ENCODE assay signal across 1 cellular context in the genomic region with DNA sequence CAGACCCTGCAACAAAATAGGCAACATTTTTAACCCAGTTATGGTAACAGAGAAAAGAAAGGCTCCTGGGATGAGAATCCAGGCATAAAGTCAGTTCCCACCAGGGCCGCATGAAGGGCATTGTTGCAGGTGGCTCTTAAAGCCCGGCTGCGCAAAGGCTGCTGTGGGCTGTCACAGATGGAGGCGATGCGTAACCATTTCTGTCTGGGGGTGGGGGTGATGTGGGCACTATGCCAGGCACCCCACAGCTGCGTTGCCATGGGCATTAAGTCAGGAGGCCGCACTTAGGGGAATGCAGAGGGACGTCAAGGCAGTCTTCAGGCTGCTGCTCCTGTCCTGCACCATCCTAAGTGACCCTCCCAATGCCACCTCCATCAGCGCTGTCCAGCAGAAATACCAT.
A peak's percentile ranks its signal among the peaks of the same experiment; 100 is the strongest.
TF ChIP-seq lines count a peak whose summit lies in the region.

No MANE protein-coding gene starts in this region.

TF ChIP-seq in HepG2, 621 proteins besides CTCF, POLR2A, EP300 and RAD21 (continued from another document):
- TF ChIP-seq, protein P1, sequence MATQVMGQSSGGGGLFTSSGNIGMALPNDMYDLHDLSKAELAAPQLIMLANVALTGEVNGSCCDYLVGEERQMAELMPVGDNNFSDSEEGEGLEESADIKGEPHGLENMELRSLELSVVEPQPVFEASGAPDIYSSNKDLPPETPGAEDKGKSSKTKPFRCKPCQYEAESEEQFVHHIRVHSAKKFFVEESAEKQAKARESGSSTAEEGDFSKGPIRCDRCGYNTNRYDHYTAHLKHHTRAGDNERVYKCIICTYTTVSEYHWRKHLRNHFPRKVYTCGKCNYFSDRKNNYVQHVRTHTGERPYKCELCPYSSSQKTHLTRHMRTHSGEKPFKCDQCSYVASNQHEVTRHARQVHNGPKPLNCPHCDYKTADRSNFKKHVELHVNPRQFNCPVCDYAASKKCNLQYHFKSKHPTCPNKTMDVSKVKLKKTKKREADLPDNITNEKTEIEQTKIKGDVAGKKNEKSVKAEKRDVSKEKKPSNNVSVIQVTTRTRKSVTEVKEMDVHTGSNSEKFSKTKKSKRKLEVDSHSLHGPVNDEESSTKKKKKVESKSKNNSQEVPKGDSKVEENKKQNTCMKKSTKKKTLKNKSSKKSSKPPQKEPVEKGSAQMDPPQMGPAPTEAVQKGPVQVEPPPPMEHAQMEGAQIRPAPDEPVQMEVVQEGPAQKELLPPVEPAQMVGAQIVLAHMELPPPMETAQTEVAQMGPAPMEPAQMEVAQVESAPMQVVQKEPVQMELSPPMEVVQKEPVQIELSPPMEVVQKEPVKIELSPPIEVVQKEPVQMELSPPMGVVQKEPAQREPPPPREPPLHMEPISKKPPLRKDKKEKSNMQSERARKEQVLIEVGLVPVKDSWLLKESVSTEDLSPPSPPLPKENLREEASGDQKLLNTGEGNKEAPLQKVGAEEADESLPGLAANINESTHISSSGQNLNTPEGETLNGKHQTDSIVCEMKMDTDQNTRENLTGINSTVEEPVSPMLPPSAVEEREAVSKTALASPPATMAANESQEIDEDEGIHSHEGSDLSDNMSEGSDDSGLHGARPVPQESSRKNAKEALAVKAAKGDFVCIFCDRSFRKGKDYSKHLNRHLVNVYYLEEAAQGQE (IDR thresholded peaks at IDR 0.05; ENCODE audit: borderline replicate concordance in 1 of 2, low read depth in 1 of 2, low read length in 2 of 2) = peak in 1 of 2 experiments; percentile 28; a peak in 1 of 4 replicates
- TF ChIP-seq ZNF883 (CRISPR knock-in tag; IDR thresholded peaks at IDR 0.05; ENCODE audit: not compliant biosample characterization) = no peak
- no peak for TF ChIP-seq HDAC6 (IDR thresholded peaks at IDR 0.05; ENCODE audit: low read depth, low read length)
- no peak for TF ChIP-seq TARDBP (CRISPR knock-in tag; IDR thresholded peaks at IDR 0.05)
- TF ChIP-seq, protein P2, sequence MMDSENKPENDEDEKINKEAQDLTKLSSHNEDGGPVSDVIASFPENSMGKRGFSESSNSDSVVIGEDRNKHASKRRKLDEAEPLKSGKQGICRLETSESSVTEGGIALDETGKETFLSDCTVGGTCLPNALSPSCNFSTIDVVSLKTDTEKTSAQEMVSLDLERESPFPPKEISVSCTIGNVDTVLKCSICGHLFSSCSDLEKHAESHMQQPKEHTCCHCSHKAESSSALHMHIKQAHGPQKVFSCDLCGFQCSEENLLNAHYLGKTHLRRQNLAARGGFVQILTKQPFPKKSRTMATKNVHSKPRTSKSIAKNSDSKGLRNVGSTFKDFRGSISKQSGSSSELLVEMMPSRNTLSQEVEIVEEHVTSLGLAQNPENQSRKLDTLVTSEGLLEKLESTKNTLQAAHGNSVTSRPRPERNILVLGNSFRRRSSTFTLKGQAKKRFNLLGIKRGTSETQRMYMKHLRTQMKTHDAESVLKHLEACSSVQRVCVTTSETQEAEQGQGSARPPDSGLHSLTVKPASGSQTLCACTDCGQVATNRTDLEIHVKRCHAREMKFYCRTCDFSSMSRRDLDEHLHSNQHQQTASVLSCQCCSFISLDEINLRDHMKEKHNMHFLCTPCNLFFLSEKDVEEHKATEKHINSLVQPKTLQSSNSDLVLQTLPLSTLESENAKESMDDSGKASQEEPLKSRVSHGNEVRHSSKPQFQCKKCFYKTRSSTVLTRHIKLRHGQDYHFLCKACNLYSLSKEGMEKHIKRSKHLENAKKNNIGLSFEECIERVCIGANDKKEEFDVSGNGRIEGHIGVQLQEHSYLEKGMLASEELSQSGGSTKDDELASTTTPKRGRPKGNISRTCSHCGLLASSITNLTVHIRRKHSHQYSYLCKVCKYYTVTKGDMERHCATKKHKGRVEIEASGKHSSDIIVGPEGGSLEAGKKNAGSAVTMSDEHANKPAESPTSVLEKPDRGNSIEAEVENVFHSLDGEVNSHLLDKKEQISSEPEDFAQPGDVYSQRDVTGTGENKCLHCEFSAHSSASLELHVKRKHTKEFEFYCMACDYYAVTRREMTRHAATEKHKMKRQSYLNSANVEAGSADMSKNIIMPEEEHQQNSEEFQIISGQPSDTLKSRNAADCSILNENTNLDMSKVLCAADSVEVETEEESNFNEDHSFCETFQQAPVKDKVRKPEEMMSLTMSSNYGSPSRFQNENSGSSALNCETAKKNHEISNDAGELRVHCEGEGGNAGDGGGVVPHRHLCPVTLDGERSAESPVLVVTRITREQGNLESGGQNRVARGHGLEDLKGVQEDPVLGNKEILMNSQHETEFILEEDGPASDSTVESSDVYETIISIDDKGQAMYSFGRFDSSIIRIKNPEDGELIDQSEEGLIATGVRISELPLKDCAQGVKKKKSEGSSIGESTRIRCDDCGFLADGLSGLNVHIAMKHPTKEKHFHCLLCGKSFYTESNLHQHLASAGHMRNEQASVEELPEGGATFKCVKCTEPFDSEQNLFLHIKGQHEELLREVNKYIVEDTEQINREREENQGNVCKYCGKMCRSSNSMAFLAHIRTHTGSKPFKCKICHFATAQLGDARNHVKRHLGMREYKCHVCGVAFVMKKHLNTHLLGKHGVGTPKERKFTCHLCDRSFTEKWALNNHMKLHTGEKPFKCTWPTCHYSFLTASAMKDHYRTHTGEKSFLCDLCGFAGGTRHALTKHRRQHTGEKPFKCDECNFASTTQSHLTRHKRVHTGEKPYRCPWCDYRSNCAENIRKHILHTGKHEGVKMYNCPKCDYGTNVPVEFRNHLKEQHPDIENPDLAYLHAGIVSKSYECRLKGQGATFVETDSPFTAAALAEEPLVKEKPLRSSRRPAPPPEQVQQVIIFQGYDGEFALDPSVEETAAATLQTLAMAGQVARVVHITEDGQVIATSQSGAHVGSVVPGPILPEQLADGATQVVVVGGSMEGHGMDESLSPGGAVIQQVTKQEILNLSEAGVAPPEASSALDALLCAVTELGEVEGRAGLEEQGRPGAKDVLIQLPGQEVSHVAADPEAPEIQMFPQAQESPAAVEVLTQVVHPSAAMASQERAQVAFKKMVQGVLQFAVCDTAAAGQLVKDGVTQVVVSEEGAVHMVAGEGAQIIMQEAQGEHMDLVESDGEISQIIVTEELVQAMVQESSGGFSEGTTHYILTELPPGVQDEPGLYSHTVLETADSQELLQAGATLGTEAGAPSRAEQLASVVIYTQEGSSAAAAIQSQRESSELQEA (CRISPR knock-in tag; IDR thresholded peaks at IDR 0.05; ENCODE audit: not compliant biosample characterization) = no peak
- no peak for TF ChIP-seq CHCHD3 (CRISPR knock-in tag; IDR thresholded peaks at IDR 0.05)
- TF ChIP-seq NR3C1 (CRISPR knock-in tag; IDR thresholded peaks at IDR 0.05) = no peak
- TF ChIP-seq, protein P3, sequence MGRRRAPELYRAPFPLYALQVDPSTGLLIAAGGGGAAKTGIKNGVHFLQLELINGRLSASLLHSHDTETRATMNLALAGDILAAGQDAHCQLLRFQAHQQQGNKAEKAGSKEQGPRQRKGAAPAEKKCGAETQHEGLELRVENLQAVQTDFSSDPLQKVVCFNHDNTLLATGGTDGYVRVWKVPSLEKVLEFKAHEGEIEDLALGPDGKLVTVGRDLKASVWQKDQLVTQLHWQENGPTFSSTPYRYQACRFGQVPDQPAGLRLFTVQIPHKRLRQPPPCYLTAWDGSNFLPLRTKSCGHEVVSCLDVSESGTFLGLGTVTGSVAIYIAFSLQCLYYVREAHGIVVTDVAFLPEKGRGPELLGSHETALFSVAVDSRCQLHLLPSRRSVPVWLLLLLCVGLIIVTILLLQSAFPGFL (CRISPR knock-in tag; IDR thresholded peaks at IDR 0.05) = no peak
